ENCODE assay signal across 1 cellular context in the genomic region with DNA sequence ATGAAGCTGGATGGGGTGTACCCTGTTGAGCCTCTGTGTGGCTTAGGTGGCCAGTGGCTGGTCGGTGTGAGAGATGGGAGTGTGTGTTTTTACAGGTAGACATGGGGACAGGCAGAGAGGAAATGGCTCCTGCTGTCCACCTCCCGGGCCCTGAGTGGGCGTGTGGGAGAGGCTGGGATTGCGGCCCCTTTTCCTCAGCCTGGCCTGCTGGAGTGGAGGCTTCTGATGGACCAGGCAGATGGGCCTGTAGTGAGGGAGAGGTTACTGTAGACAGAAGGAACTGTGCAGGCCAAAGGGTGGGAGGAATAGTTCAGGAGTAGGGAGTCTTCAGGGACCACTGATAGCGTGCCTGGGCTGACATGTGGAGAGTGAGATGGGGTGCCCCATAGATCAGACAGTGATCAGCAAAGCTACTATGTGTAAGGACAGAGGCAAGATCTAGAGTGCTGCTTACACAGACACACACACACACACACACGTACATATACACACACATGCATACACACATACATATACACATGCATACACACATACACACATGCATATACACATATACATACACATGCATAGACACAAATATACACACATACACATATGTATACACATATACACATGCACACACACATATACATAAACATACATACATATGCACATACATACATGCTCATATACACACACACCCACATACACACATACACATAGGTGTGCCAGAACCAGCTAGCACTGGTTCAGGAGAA.
TF ChIP-seq lines count a peak whose summit lies in the region.

No MANE protein-coding gene starts in this region.

TF ChIP-seq in HepG2, 621 proteins besides CTCF, POLR2A, EP300 and RAD21:
- TF ChIP-seq, protein P1, sequence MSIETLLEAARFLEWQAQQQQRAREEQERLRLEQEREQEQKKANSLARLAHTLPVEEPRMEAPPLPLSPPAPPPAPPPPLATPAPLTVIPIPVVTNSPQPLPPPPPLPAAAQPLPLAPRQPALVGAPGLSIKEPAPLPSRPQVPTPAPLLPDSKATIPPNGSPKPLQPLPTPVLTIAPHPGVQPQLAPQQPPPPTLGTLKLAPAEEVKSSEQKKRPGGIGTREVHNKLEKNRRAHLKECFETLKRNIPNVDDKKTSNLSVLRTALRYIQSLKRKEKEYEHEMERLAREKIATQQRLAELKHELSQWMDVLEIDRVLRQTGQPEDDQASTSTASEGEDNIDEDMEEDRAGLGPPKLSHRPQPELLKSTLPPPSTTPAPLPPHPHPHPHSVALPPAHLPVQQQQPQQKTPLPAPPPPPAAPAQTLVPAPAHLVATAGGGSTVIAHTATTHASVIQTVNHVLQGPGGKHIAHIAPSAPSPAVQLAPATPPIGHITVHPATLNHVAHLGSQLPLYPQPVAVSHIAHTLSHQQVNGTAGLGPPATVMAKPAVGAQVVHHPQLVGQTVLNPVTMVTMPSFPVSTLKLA (IDR thresholded peaks at IDR 0.05): peak; percentile 51
- TF ChIP-seq, protein P2, sequence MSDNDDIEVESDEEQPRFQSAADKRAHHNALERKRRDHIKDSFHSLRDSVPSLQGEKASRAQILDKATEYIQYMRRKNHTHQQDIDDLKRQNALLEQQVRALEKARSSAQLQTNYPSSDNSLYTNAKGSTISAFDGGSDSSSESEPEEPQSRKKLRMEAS (IDR thresholded peaks at IDR 0.05): no peak
